Comparison of ENCODE assay signal across 21 cellular contexts in the genomic region with DNA sequence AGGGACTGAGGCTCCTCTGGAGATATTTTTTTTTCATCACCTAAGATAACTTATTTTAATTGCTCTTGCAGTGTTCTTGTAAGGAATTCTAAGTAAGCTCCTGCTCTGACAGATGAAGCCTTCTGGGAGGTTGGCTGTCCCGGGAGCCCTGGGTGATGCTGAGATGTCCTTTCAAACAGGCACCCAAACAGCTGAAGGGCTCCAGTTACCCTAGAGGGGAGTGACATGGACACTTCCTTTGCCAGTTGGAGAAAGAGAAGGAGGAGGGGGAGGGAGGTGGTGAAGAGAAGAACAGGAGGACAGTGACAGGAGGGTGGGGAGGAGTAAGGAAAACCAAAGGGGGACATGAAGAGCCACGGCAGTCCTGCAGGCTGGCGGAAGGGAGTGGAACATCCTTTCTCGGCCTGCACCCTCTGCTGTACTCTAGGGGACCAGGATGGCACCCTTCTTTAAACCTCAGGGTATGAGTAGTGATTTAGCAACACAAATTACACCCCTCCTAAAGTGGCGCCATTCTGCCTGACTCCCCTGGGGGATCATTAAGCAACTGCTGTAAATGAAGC. TPM values are rescaled to one million over a fixed set of nuclear protein-coding genes. Genes with fewer than 3 reads are reported as not detected.
A peak's percentile ranks its signal among the peaks of the same experiment; 100 is the strongest.
DNase-seq lines count a peak whose midpoint lies in the region; ATAC-seq and TF ChIP-seq lines count a peak whose summit lies in the region.
"Had no signal": no experiment of that assay in that cellular context is flagged by ENCODE, and none has a peak within 500 bp of the region (broad histone marks: within the 10 kb centered on the region; RNA-seq: fewer than 3 reads in every experiment).

No MANE protein-coding gene starts in this region.

- no peak overlapping the region for H3K27ac ChIP-seq in CD4-positive, alpha-beta T cell (ENCODE audit: low read depth, low read length)
- no peak overlapping the region for H3K27ac ChIP-seq in HEK293 (ENCODE audit: extremely low read depth, low read depth, low read length)
- no peak overlapping the region for H3K27ac ChIP-seq in SJCRH30
- H3K27ac ChIP-seq in spleen, result no peak overlapping the region
- no peak overlapping the region for H3K27ac ChIP-seq in ascending aorta
- H3K27ac ChIP-seq in prostate gland, result no peak overlapping the region
- H3K27ac ChIP-seq: C4-2B had no signal

- CTCF ChIA-PET in CD4-positive, alpha-beta T cell (lab: Charles Lee), result interaction anchor here (1.4 kb wide), 1 partner anchor 11 kb away, joined by 6 read pairs; no protein-coding TSS in a partner anchor
- CTCF ChIA-PET in HEK293 (lab: Yijun Ruan, JAX), result interaction anchor here (1.1 to 1.3 kb wide), 2 partner anchors 9 to 13 kb away, joined by 3 read pairs; no protein-coding TSS in a partner anchor

- no peaks in the 10 kb centered on the region for H3K27me3 Mint-ChIP-seq in CD4-positive, alpha-beta T cell

- H3K9me3 Mint-ChIP-seq in CD4-positive, alpha-beta T cell, result no peaks in the 10 kb centered on the region

- peak overlapping the region; percentile 21 for H3K27ac Mint-ChIP-seq in CD4-positive, alpha-beta T cell

- H3K36me3 ChIP-seq in HEK293 (ENCODE audit: control insufficient read depth in 2 of 2, insufficient read depth in 1 of 2, low read length in 2 of 2) (no peaks in the 10 kb centered on the region), SJCRH30 (no peaks in the 10 kb centered on the region), spleen (no peaks in the 10 kb centered on the region), ascending aorta (no peaks in the 10 kb centered on the region), prostate gland (no peaks in the 10 kb centered on the region)

- H3K36me3 Mint-ChIP-seq in CD4-positive, alpha-beta T cell (ENCODE audit: low read depth), result no peaks in the 10 kb centered on the region

- no peak for TF ChIP-seq CTCF in CD4-positive, alpha-beta T cell (IDR thresholded peaks at IDR 0.05)
- no peak for TF ChIP-seq CTCF in HEK293 (tag by site-specific recombination; IDR thresholded peaks at IDR 0.05)
- TF ChIP-seq CTCF in spleen (IDR thresholded peaks at IDR 0.05 in 8 of 11, conservative IDR thresholded peaks at IDR 0.05 in 3 of 11), result no peak
- no peak for TF ChIP-seq CTCF in ascending aorta (IDR thresholded peaks at IDR 0.05)
- no peak for TF ChIP-seq CTCF in prostate gland (IDR thresholded peaks at IDR 0.05)

- H3K4me3 ChIP-seq in HEK293 (ENCODE audit: low read depth, low read length), result no peak overlapping the region
- H3K4me3 ChIP-seq in SJCRH30, result no peak overlapping the region
- H3K4me3 ChIP-seq in spleen, result no peak overlapping the region
- H3K4me3 ChIP-seq in ascending aorta, result no peak overlapping the region
- H3K4me3 ChIP-seq in prostate gland, result no peak overlapping the region

- no peaks in the 10 kb centered on the region for H3K4me1 Mint-ChIP-seq in CD4-positive, alpha-beta T cell (ENCODE audit: low read depth)

- no peak for ATAC-seq in CD4-positive, alpha-beta T cell (ENCODE audit: poor library complexity)

- H3K4me3 Mint-ChIP-seq in CD4-positive, alpha-beta T cell, result peak overlapping the region; percentile 28

- no peak for DNase-seq in CD4-positive, alpha-beta T cell
- DNase-seq in SJCRH30 (peak; percentile 26 to 62), myocyte (ENCODE audit: low read depth) (peak; percentile 63), spleen (no peak), ascending aorta (ENCODE audit: low spot score in 2 of 2) (no peak), prostate gland (ENCODE audit: low spot score) (no peak)
- DNase-seq in central memory CD4-positive, alpha-beta T cell, result no peak
- DNase-seq: ACHN, DND-41, HCEC 1CT, MM.1S, NCI-H1105 treated with DMSO at 0.1 percent for 48 hours, NCI-H187, NCI-H446 treated with DMSO at 0.1 percent for 48 hours, NCI-H774, RPMI8226, SIG-M5, T-helper 1 cell had no signal

- WGBS in spleen, 5 donors, result 67 to 77% (median 74%) methylated on average over 5 of the region's 5 CpGs
- 66% methylated on average over 5 of the region's 5 CpGs for WGBS in prostate gland

- TF ChIP-seq POLR2A in spleen (IDR thresholded peaks at IDR 0.05) (no peak), prostate gland (IDR thresholded peaks at IDR 0.05) (no peak)

- POLR2A ChIA-PET in CD4-positive, alpha-beta T cell (lab: Charles Lee), result no interaction called here
- POLR2A ChIA-PET in HEK293 (lab: Yijun Ruan, JAX), result no interaction called here

- H3K4me1 ChIP-seq in HEK293 (ENCODE audit: control insufficient read depth, insufficient read depth, low read length), result no peaks in the 10 kb centered on the region
- no peaks in the 10 kb centered on the region; the same call in 1 of the 2 replicates for H3K4me1 ChIP-seq in SJCRH30
- H3K4me1 ChIP-seq in spleen, result no peaks in the 10 kb centered on the region
- no peaks in the 10 kb centered on the region for H3K4me1 ChIP-seq in ascending aorta
- no peaks in the 10 kb centered on the region for H3K4me1 ChIP-seq in prostate gland (replicated peaks)

- no peaks in the 10 kb centered on the region for H3K9me3 ChIP-seq in CD4-positive, alpha-beta T cell (ENCODE audit: control insufficient read depth, low read length)
- H3K9me3 ChIP-seq in HEK293 (ENCODE audit: control insufficient read depth, insufficient read depth, low read depth, low read length) (no peaks in the 10 kb centered on the region), SJCRH30 (replicated peaks) (no peaks in the 10 kb centered on the region), spleen (no peaks in the 10 kb centered on the region), ascending aorta (no peaks in the 10 kb centered on the region), prostate gland (no peaks in the 10 kb centered on the region)

- no peaks in the 10 kb centered on the region for H3K27me3 ChIP-seq in CD4-positive, alpha-beta T cell (ENCODE audit: control insufficient read depth, insufficient read depth, low read length)
- H3K27me3 ChIP-seq in SJCRH30 (no peaks in the 10 kb centered on the region), spleen (replicated peaks in 1 of 7) (no peaks in the 10 kb centered on the region), ascending aorta (no peaks in the 10 kb centered on the region), prostate gland (replicated peaks; ENCODE audit: insufficient read depth) (no peaks in the 10 kb centered on the region)

- intact Hi-C loops in CD4-positive, alpha-beta T cell (cut with DNase I, micrococcal nuclease), result no loop called here
- intact Hi-C loops in spleen (cut with DNase I; ENCODE audit: low total_unique reads) (no loop called here), ascending aorta (cut with DNase I) (no loop called here), prostate gland (cut with DNase I) (no loop called here)

TF ChIP-seq in HEK293, 187 proteins besides CTCF, POLR2A, EP300 and RAD21 (continues in another document):
- TF ChIP-seq ZEB2 (tag by site-specific recombination; IDR thresholded peaks at IDR 0.05), result no peak
- TF ChIP-seq ZFP41 (tag by site-specific recombination; IDR thresholded peaks at IDR 0.05; ENCODE audit: borderline replicate concordance), result no peak
- TF ChIP-seq ZNF777 (tag by site-specific recombination; IDR thresholded peaks at IDR 0.05; ENCODE audit: borderline replicate concordance), result no peak
- TF ChIP-seq, protein P1, sequence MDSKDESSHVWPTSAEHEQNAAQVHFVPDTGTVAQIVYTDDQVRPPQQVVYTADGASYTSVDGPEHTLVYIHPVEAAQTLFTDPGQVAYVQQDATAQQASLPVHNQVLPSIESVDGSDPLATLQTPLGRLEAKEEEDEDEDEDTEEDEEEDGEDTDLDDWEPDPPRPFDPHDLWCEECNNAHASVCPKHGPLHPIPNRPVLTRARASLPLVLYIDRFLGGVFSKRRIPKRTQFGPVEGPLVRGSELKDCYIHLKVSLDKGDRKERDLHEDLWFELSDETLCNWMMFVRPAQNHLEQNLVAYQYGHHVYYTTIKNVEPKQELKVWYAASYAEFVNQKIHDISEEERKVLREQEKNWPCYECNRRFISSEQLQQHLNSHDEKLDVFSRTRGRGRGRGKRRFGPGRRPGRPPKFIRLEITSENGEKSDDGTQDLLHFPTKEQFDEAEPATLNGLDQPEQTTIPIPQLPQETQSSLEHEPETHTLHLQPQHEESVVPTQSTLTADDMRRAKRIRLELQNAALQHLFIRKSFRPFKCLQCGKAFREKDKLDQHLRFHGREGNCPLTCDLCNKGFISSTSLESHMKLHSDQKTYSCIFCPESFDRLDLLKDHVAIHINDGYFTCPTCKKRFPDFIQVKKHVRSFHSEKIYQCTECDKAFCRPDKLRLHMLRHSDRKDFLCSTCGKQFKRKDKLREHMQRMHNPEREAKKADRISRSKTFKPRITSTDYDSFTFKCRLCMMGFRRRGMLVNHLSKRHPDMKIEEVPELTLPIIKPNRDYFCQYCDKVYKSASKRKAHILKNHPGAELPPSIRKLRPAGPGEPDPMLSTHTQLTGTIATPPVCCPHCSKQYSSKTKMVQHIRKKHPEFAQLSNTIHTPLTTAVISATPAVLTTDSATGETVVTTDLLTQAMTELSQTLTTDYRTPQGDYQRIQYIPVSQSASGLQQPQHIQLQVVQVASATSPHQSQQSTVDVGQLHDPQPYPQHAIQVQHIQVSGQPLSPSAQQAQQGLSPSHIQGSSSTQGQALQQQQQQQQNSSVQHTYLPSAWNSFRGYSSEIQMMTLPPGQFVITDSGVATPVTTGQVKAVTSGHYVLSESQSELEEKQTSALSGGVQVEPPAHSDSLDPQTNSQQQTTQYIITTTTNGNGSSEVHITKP (tag by site-specific recombination; IDR thresholded peaks at IDR 0.05), result peak; percentile 89
- no peak for TF ChIP-seq ZNF707 (tag by site-specific recombination; IDR thresholded peaks at IDR 0.05)
- TF ChIP-seq ZSCAN16 (tag by site-specific recombination; IDR thresholded peaks at IDR 0.05), result no peak
- no peak for TF ChIP-seq MYNN (tag by site-specific recombination; IDR thresholded peaks at IDR 0.05; ENCODE audit: borderline replicate concordance)

RNA-seq across cellular contexts. Expression of a gene that starts 51.8 kb away (rescaled TPM):
- 1 to 10 TPM; 5.4 to 5.6 TPM for total RNA-seq in CD4-positive, alpha-beta T cell
- total RNA-seq in SJCRH30 (2014; rRNA removed; shearing (Covaris generic)), result 0.57 and 1.4 TPM in 2 replicates
- 2,551 and 7,123 TPM in 2 replicates for total RNA-seq in myocyte
- 865 TPM for polyA plus RNA-seq in myocyte (2012)
- total RNA-seq in spleen, result 1 to 10 TPM; 2.2 to 6.0 (median 3.1) TPM
- polyA plus RNA-seq in spleen, result 1 to 10 TPM; 4.9 to 9.0 (median 8.0) TPM
- 0.32 TPM for total RNA-seq in ascending aorta
- total RNA-seq in prostate gland, result 10 to 100 TPM in 1 of 2 donors, 1 to 10 TPM in 1; 5.9 to 14.8 TPM

RNA-seq across cellular contexts. Expression of a gene that starts 55.8 kb away (rescaled TPM):
- not detected for total RNA-seq in CD4-positive, alpha-beta T cell
- 0.04 TPM in 1 of 2 replicates, not detected in the other for total RNA-seq in SJCRH30 (2014; rRNA removed; shearing (Covaris generic))
- 17.2 and 32.5 TPM in 2 replicates for total RNA-seq in myocyte
- 25.9 TPM for polyA plus RNA-seq in myocyte (2012)
- not detected for total RNA-seq in spleen
- under 1 TPM in 2 of 3 donors, not detected in 1; 0.03 to 0.11 TPM for polyA plus RNA-seq in spleen
- not detected for total RNA-seq in ascending aorta
- total RNA-seq in prostate gland, result under 1 TPM; 0.18 to 0.23 TPM
- total RNA-seq: G401 had no signal

Comparison
In these comparisons a context has a peak if more than half of its experiments do, and no peak if none do; other contexts are left out.
1. DNase-seq: peak in SJCRH30 (2 of 2) and myocyte (single experiment); none in CD4-positive, alpha-beta T cell (0 of 10), spleen (single experiment), ascending aorta (0 of 2), central memory CD4-positive, alpha-beta T cell (single experiment) and prostate gland (single experiment).
2. RNA of a gene that starts 51.8 kb away (total RNA-seq): 2,551 to 7,123 TPM in myocyte; 5.9 to 14.8 TPM in prostate gland, 5.4 to 5.6 TPM in CD4-positive, alpha-beta T cell, 2.2 to 6.0 TPM in spleen, 0.57 to 1.4 TPM in SJCRH30 and 0.32 TPM in ascending aorta (single experiment); every median in the first group is over 100 times any median in the second.
3. RNA of a gene that starts 55.8 kb away (total RNA-seq): 17.2 to 32.5 TPM in myocyte; 0.18 to 0.23 TPM in prostate gland, 0.04 TPM in SJCRH30, not detected in CD4-positive, alpha-beta T cell, not detected in spleen and not detected in ascending aorta (single experiment); every median in the first group is over 10 times any median in the second.